ENCODE assay signal across 25 cellular contexts in genomic region chr19:40378509-40378908, GRCh38. TPM values are rescaled to one million over a fixed set of nuclear protein-coding genes. Genes with fewer than 3 reads are reported as not detected.
"Had no signal": no experiment of that assay in that cellular context is flagged by ENCODE, and none has a peak within 500 bp of the region (broad histone marks: within the 10 kb centered on the region; RNA-seq: fewer than 3 reads in every experiment).

No MANE protein-coding gene starts in this region.

- DNase-seq: activated CD4-positive, alpha-beta memory T cell treated with anti-CD3 and anti-CD28 coated beads, Interleukin-2, amount 10 ng/mL, durations not matched to agents 7 days and 5 days; activated CD4-positive, alpha-beta T cell treated with anti-CD3 and anti-CD28 coated beads, Interleukin-2, amount 10 ng/mL, durations not matched to agents 24 days and 14 days; activated T-cell treated with anti-CD3 and anti-CD28 coated beads, Interleukin-2, amount 50 U/mL, for 1 hour; colonic mucosa; dorsolateral prefrontal cortex; head of caudate nucleus; hypothalamus; left ventricle myocardium superior; mammary epithelial cell; natural killer cell; stimulated activated CD4-positive, alpha-beta T cell treated with anti-CD3 and anti-CD28 coated beads, Interleukin-12 subunit alpha, Interleukin-12 subunit beta, amount 100 ng/mL, for 4 hours; stimulated activated CD4-positive, alpha-beta T cell treated with anti-CD3 and anti-CD28 coated beads, Interleukin-4, amount 100 ng/mL, for 4 hours; substantia nigra; thyroid gland had no signal

- H3K27ac ChIP-seq: colonic mucosa, gastroesophageal sphincter, thyroid gland, VCaP had no signal

- H3K27me3 ChIP-seq: colonic mucosa, dorsolateral prefrontal cortex, gastroesophageal sphincter, thyroid gland had no signal

- H3K4me1 Mint-ChIP-seq: mesothelial cell of epicardium had no signal

- H3K4me1 ChIP-seq: colonic mucosa, gastroesophageal sphincter, thyroid gland had no signal

- H3K27ac Mint-ChIP-seq: activated CD4-positive, alpha-beta memory T cell treated with anti-CD3 and anti-CD28 coated beads, Interleukin-2, amount 10 ng/mL, durations not matched to agents 7 days and 5 days; activated CD4-positive, alpha-beta T cell treated with anti-CD3 and anti-CD28 coated beads, Interleukin-2, amount 10 ng/mL, durations not matched to agents 24 days and 14 days; activated T-helper 17 cell treated with anti-CD3 and anti-CD28 coated beads, Interleukin-2, amount 50 U/mL, for 72 hours; mesothelial cell of epicardium; natural killer cell; stimulated activated naive CD8-positive, alpha-beta T cell treated with anti-CD3 and anti-CD28 coated beads, Interleukin-15, Interleukin-2, amounts not matched to agents 100 ng/mL and 50 ng/mL, for 24 hours; T-helper 2 cell treated with Interferon-gamma antibody and Interleukin-4, amounts not matched to agents 5 μg/mL and 100 μg/mL, for 36 hours had no signal

- H3K4me3 Mint-ChIP-seq: activated CD4-positive, alpha-beta memory T cell treated with anti-CD3 and anti-CD28 coated beads, Interleukin-2, amount 10 ng/mL, durations not matched to agents 7 days and 5 days; activated CD4-positive, alpha-beta T cell treated with anti-CD3 and anti-CD28 coated beads, Interleukin-2, amount 10 ng/mL, durations not matched to agents 24 days and 14 days; activated T-helper 17 cell treated with anti-CD3 and anti-CD28 coated beads, Interleukin-2, amount 50 U/mL, for 72 hours; mesothelial cell of epicardium; natural killer cell; stimulated activated naive CD8-positive, alpha-beta T cell treated with anti-CD3 and anti-CD28 coated beads, Interleukin-15, Interleukin-2, amounts not matched to agents 100 ng/mL and 50 ng/mL, for 24 hours; T-helper 2 cell treated with Interferon-gamma antibody and Interleukin-4, amounts not matched to agents 5 μg/mL and 100 μg/mL, for 36 hours had no signal

- H3K27me3 Mint-ChIP-seq: activated CD4-positive, alpha-beta memory T cell treated with anti-CD3 and anti-CD28 coated beads, Interleukin-2, amount 10 ng/mL, durations not matched to agents 7 days and 5 days; activated CD4-positive, alpha-beta T cell treated with anti-CD3 and anti-CD28 coated beads, Interleukin-2, amount 10 ng/mL, durations not matched to agents 24 days and 14 days; activated T-helper 17 cell treated with anti-CD3 and anti-CD28 coated beads, Interleukin-2, amount 50 U/mL, for 72 hours; progenitor cell of endocrine pancreas; stimulated activated naive CD8-positive, alpha-beta T cell treated with anti-CD3 and anti-CD28 coated beads, Interleukin-15, Interleukin-2, amounts not matched to agents 100 ng/mL and 50 ng/mL, for 24 hours had no signal

- H3K9me3 Mint-ChIP-seq: activated CD4-positive, alpha-beta memory T cell treated with anti-CD3 and anti-CD28 coated beads, Interleukin-2, amount 10 ng/mL, durations not matched to agents 7 days and 5 days; activated CD4-positive, alpha-beta T cell treated with anti-CD3 and anti-CD28 coated beads, Interleukin-2, amount 10 ng/mL, durations not matched to agents 24 days and 14 days; activated naive CD4-positive, alpha-beta T cell treated with anti-CD3 and anti-CD28 coated beads, Interleukin-2, amount 50 U/mL, for 72 hours; activated T-helper 17 cell treated with anti-CD3 and anti-CD28 coated beads, Interleukin-2, amount 50 U/mL, for 72 hours; mesothelial cell of epicardium; natural killer cell; stimulated activated naive CD8-positive, alpha-beta T cell treated with anti-CD3 and anti-CD28 coated beads, Interleukin-15, Interleukin-2, amounts not matched to agents 100 ng/mL and 50 ng/mL, for 24 hours; T-helper 2 cell treated with Interferon-gamma antibody and Interleukin-4, amounts not matched to agents 5 μg/mL and 100 μg/mL, for 36 hours had no signal

- H3K4me3 ChIP-seq: colonic mucosa, dorsolateral prefrontal cortex, gastroesophageal sphincter, thyroid gland had no signal

- H3K9me3 ChIP-seq: colonic mucosa, gastroesophageal sphincter, thyroid gland had no signal

- ATAC-seq: activated CD4-positive, CD25-positive, alpha-beta regulatory T cell treated with anti-CD3 and anti-CD28 coated beads, Interleukin-2, amount 50 U/mL, for 24 hours; activated naive CD4-positive, alpha-beta T cell treated with anti-CD3 and anti-CD28 coated beads, Interleukin-2, amount 50 U/mL, for 72 hours; activated T-helper 17 cell treated with anti-CD3 and anti-CD28 coated beads, Interleukin-2, amount 50 U/mL, for 72 hours; gastroesophageal sphincter; left ventricle myocardium superior had no signal

- H3K36me3 Mint-ChIP-seq: activated naive CD4-positive, alpha-beta T cell treated with anti-CD3 and anti-CD28 coated beads, Interleukin-2, amount 50 U/mL, for 72 hours; natural killer cell had no signal

- H3K36me3 ChIP-seq: colonic mucosa had no signal

- FAIRE-seq: astrocyte had no signal

RNA-seq across cellular contexts. Expression of gene HIPK4, which starts 11.5 kb away (rescaled TPM):
- total RNA-seq: activated CD4-positive, alpha-beta T cell treated with anti-CD3 and anti-CD28 coated beads, Interleukin-2, amount 10 ng/mL, durations not matched to agents 24 days and 14 days; activated naive CD4-positive, alpha-beta T cell treated with anti-CD3 and anti-CD28 coated beads, Interleukin-2, amount 50 U/mL, for 72 hours; activated T-helper 17 cell treated with anti-CD3 and anti-CD28 coated beads, Interleukin-2, amount 50 U/mL, for 72 hours; astrocyte; colonic mucosa; left ventricle myocardium superior; progenitor cell of endocrine pancreas; urinary bladder had no signal
